In genomic region chr16:23452572-23453337, GRCh38 we compare ENCODE assay signal across 8 cellular contexts.
A peak's percentile ranks its signal among the peaks of the same experiment; 100 is the strongest.
DNase-seq lines count a peak whose midpoint lies in the region; ATAC-seq and TF ChIP-seq lines count a peak whose summit lies in the region.

Gene COG7, minus strand, starts transcription at chr16:23453189. Its CDS starts 195 bp downstream, at chr16:23452994.

- peak within 1 kb of the TSS; percentile 94 for H3K4me3 ChIP-seq in AG10803 (ENCODE audit: low read length)

- TF ChIP-seq CTCF in AG10803 (conservative IDR thresholded peaks at IDR 0.05; ENCODE audit: low read length): no peak

- peak; percentile 90 for DNase-seq in AG10803 (ENCODE audit: low read depth)
- peak; percentile 45 for DNase-seq in NCI-H526 treated with DMSO at 0.1 percent for 48 hours (lab: John Stamatoyannopoulos, UW)
- peak; percentile 73 to 84 for DNase-seq in activated CD4-positive, alpha-beta T cell treated with anti-CD3 and anti-CD28 coated beads, Interleukin-2, amount 50 U/mL, for 24 hours (ENCODE audit: low read depth in 1 of 2, low spot score in 1 of 2)
- peak; percentile 77 for DNase-seq in dedifferentiated amniotic fluid mesenchymal stem cell (ENCODE audit: extremely low spot score)
- DNase-seq in left kidney (ENCODE audit: low read depth, low spot score): peak; percentile 95
- peak; percentile 72 to 77 for DNase-seq in stimulated activated CD4-positive, alpha-beta T cell treated with anti-CD3 and anti-CD28 coated beads, Interleukin-1b, Interleukin-23, amount 100 ng/mL, for 4 hours (ENCODE audit: low read depth in 2 of 2)

- ATAC-seq in GM19035 (IDR thresholded peaks at IDR 0.05; ENCODE audit: unreplicated experiment) (peak; percentile 81), HG03378 (IDR thresholded peaks at IDR 0.05; ENCODE audit: unreplicated experiment) (peak; percentile 73)

Comparison
In these comparisons a context has a peak if more than half of its experiments do, and no peak if none do; other contexts are left out.
1. Peak in every context shown above with its lines: DNase-seq, ATAC-seq and H3K4me3 ChIP-seq.
2. DNase-seq: peak in every context shown above with its lines; median percentile 95 in left kidney; 90 in AG10803; 78 in activated CD4-positive, alpha-beta T cell treated with anti-CD3 and anti-CD28 coated beads, Interleukin-2, amount 50 U/mL, for 24 hours; 77 in dedifferentiated amniotic fluid mesenchymal stem cell; 74 in stimulated activated CD4-positive, alpha-beta T cell treated with anti-CD3 and anti-CD28 coated beads, Interleukin-1b, Interleukin-23, amount 100 ng/mL, for 4 hours; 45 in NCI-H526 treated with DMSO at 0.1 percent for 48 hours.